Comparison of ENCODE assay signal across 15 cellular contexts in genomic region chr4:140719693-140720092, GRCh38. TPM values are rescaled to one million over a fixed set of nuclear protein-coding genes. Genes with fewer than 3 reads are reported as not detected.
DNase-seq lines count a peak whose midpoint lies in the region; ATAC-seq, FAIRE-seq and TF ChIP-seq lines count a peak whose summit lies in the region.
"Had no signal": no experiment of that assay in that cellular context is flagged by ENCODE, and none has a peak within 500 bp of the region (broad histone marks: within the 10 kb centered on the region; RNA-seq: fewer than 3 reads in every experiment).

No MANE protein-coding gene starts in this region.

- no peak overlapping the region; the same call in none of the 2 replicates for H2AFZ ChIP-seq in GM12878 (ENCODE audit: control insufficient read depth, low read depth, low read length)

- no peak for TF ChIP-seq CTCF in GM12878 (IDR thresholded peaks at IDR 0.05 in 2 of 3, conservative IDR thresholded peaks at IDR 0.05 in 1 of 3; ENCODE audit: control insufficient read depth in 2 of 3, extremely low read depth in 1 of 3, insufficient read depth in 1 of 3, low read depth in 3 of 3, low read length in 3 of 3)

- CTCF ChIA-PET in GM12878 (lab: Yijun Ruan, JAX), result interaction anchor here (1.4 to 2.0 kb wide), 4 partner anchors 8 to 360 kb away, joined by 3 to 6 read pairs (median 4); no protein-coding TSS in a partner anchor
- CTCF ChIA-PET in activated naive CD4-positive, alpha-beta T cell treated with anti-CD3 and anti-CD28 coated beads, Interleukin-2, amount 10 ng/mL, durations not matched to agents 7 days and 5 days (lab: Charles Lee), result no interaction called here

- no peaks in the 10 kb centered on the region for H3K27me3 ChIP-seq in GM12878 (replicated peaks in 1 of 2; ENCODE audit: control insufficient read depth in 2 of 2, insufficient read depth in 2 of 2, low read length in 1 of 2)
- H3K27me3 ChIP-seq: SJSA1 had no signal

- POLR2A ChIA-PET in GM12878 (lab: Charles Lee), result no interaction called here

- H3K36me3 Mint-ChIP-seq in activated naive CD4-positive, alpha-beta T cell treated with anti-CD3 and anti-CD28 coated beads, Interleukin-2, amount 10 ng/mL, durations not matched to agents 7 days and 5 days, result no peaks in the 10 kb centered on the region
- H3K36me3 Mint-ChIP-seq: activated naive CD8-positive, alpha-beta T cell had no signal

- H3K79me2 ChIP-seq in GM12878 (ENCODE audit: control insufficient read depth, insufficient read depth, low read length), result no peaks in the 10 kb centered on the region; the same call in 1 of the 2 replicates

- H3K9ac ChIP-seq in GM12878 (ENCODE audit: control insufficient read depth, insufficient read depth, low read length), result no peak overlapping the region
- H3K9ac ChIP-seq: KMS-11 had no signal

- H3K27me3 Mint-ChIP-seq in activated naive CD4-positive, alpha-beta T cell treated with anti-CD3 and anti-CD28 coated beads, Interleukin-2, amount 10 ng/mL, durations not matched to agents 7 days and 5 days, result no peaks in the 10 kb centered on the region
- H3K27me3 Mint-ChIP-seq: activated naive CD8-positive, alpha-beta T cell had no signal

- no peak for TF ChIP-seq POLR2A in GM12892 (IDR thresholded peaks at IDR 0.05; ENCODE audit: low read depth, low read length)
- TF ChIP-seq POLR2A in GM12878 (IDR thresholded peaks at IDR 0.05; ENCODE audit: low read depth, low read length), result no peak

- no peaks in the 10 kb centered on the region for H4K20me1 ChIP-seq in GM12878 (ENCODE audit: control insufficient read depth, insufficient read depth)

- no peak overlapping the region for H3K4me3 ChIP-seq in GM12878
- H3K4me3 ChIP-seq: SJSA1 had no signal

- no peaks in the 10 kb centered on the region for H3K9me3 ChIP-seq in GM12878 (replicated peaks; ENCODE audit: control insufficient read depth, insufficient read depth, low read length)
- H3K9me3 ChIP-seq: SJSA1 had no signal

- in situ Hi-C loops in GM12878 (cut with MboI), result no loop called here

- peaks cover 6% of the 10 kb centered on the region for H3K4me1 Mint-ChIP-seq in activated naive CD4-positive, alpha-beta T cell treated with anti-CD3 and anti-CD28 coated beads, Interleukin-2, amount 10 ng/mL, durations not matched to agents 7 days and 5 days

- BruUV-seq in GM12878 (replicated peaks; lab: Mats Ljungman, UMichigan), result no TSS peak

- peak overlapping the region; percentile 89 for H3K27ac ChIP-seq in GM12878 (ENCODE audit: control insufficient read depth, insufficient read depth)
- H3K27ac ChIP-seq: KMS-11, SJSA1 had no signal

- RAD21 ChIA-PET in GM12878 (lab: Charles Lee; ENCODE audit: unreplicated experiment), result interaction anchor here (1.6 to 1.9 kb wide), 2 partner anchors 8 to 24 kb away, joined by 4 to 5 read pairs; no protein-coding TSS in a partner anchor

- ATAC-seq in GM19395 (IDR thresholded peaks at IDR 0.05; ENCODE audit: unreplicated experiment) (peak; percentile 45), HG02885 (IDR thresholded peaks at IDR 0.05; ENCODE audit: poor library complexity, unreplicated experiment) (peak; percentile 37), GM12878 (peak; percentile 58)
- ATAC-seq: HCT116 had no signal

- DNase-seq in GM12892 (ENCODE audit: insufficient read length) (no peak), GM12878 (ENCODE audit: low read depth, low spot score) (no peak), GM03348 (ENCODE audit: low spot score) (no peak), NCI-H1436 treated with DMSO at 0.1 percent for 48 hours (lab: John Stamatoyannopoulos, UW) (no peak)
- DNase-seq in activated CD4-positive, CD25-positive, alpha-beta regulatory T cell (lab: John Stamatoyannopoulos, UW), result no peak
- DNase-seq in activated naive CD4-positive, alpha-beta T cell treated with anti-CD3 and anti-CD28 coated beads, Interleukin-2, amount 10 ng/mL, durations not matched to agents 7 days and 5 days, result no peak
- DNase-seq: activated CD4-positive, alpha-beta T cell treated with anti-CD3 and anti-CD28 coated beads for 48 hours; cortex of kidney; NCI-H226 had no signal

- no peak overlapping the region for H3K27ac Mint-ChIP-seq in activated naive CD4-positive, alpha-beta T cell treated with anti-CD3 and anti-CD28 coated beads, Interleukin-2, amount 10 ng/mL, durations not matched to agents 7 days and 5 days
- H3K27ac Mint-ChIP-seq: activated naive CD8-positive, alpha-beta T cell had no signal

- TF ChIP-seq EP300 in GM12878 (IDR thresholded peaks at IDR 0.05; ENCODE audit: borderline replicate concordance in 1 of 2, control insufficient read depth in 1 of 2, low read depth in 2 of 2, low read length in 2 of 2), result no peak

- intact Hi-C loops in GM12878 (cut with micrococcal nuclease; ENCODE audit: unreplicated experiment), result no loop called here

- SMC1A ChIA-PET in GM12878 (lab: Charles Lee; ENCODE audit: uncharacterized antibody, unreplicated experiment), result interaction anchor here (1.1 to 1.5 kb wide), 3 partner anchors 10 to 88 kb away, joined by 3 to 5 read pairs (median 4); no protein-coding TSS in a partner anchor

- FAIRE-seq in GM12892 (lab: Jason Lieb, UNC) (peak; percentile 9), GM12878 (lab: Jason Lieb, UNC) (no peak)

- 33% methylated on average over 2 of the region's 2 CpGs for whole genome bisulfite sequencing in GM12878 (ENCODE audit: insufficient coverage, insufficient replicate concordance, low lambda C conversion rate, missing lambda C conversion rate)

- peak overlapping the region; percentile 91 for H3K4me2 ChIP-seq in GM12878 (ENCODE audit: control insufficient read depth, insufficient read depth)
- H3K4me2 ChIP-seq: KMS-11 had no signal

- H3K4me1 ChIP-seq in GM12878 (ENCODE audit: control insufficient read depth, insufficient read depth, low read length), result peaks cover 28% of the 10 kb centered on the region

- no peaks in the 10 kb centered on the region for H3K9me3 Mint-ChIP-seq in activated naive CD4-positive, alpha-beta T cell treated with anti-CD3 and anti-CD28 coated beads, Interleukin-2, amount 10 ng/mL, durations not matched to agents 7 days and 5 days

- no peak for TF ChIP-seq RAD21 in GM12878 (IDR thresholded peaks at IDR 0.05; ENCODE audit: insufficient read depth, low read depth, low read length)

- H3K4me3 Mint-ChIP-seq in activated naive CD4-positive, alpha-beta T cell treated with anti-CD3 and anti-CD28 coated beads, Interleukin-2, amount 10 ng/mL, durations not matched to agents 7 days and 5 days, result no peak overlapping the region
- H3K4me3 Mint-ChIP-seq: activated naive CD8-positive, alpha-beta T cell had no signal

- H3K36me3 ChIP-seq in GM12878 (ENCODE audit: control insufficient read depth in 2 of 2, insufficient read depth in 2 of 2, low read length in 1 of 2), result no peaks in the 10 kb centered on the region
- H3K36me3 ChIP-seq: SJSA1 had no signal

TF ChIP-seq in GM12878, 131 proteins besides CTCF, POLR2A, EP300 and RAD21:
- no peak for TF ChIP-seq ASH2L (IDR thresholded peaks at IDR 0.05; ENCODE audit: borderline replicate concordance, low read depth)
- TF ChIP-seq HDGF (IDR thresholded peaks at IDR 0.05), result no peak
- TF ChIP-seq BMI1 (IDR thresholded peaks at IDR 0.05; ENCODE audit: borderline replicate concordance), result no peak
- no peak for TF ChIP-seq POLR2AphosphoS5 (IDR thresholded peaks at IDR 0.05; ENCODE audit: low read length)
- TF ChIP-seq ELK1 (IDR thresholded peaks at IDR 0.05; ENCODE audit: low read depth, low read length), result no peak
- TF ChIP-seq POU2F2 (IDR thresholded peaks at IDR 0.05; ENCODE audit: borderline replicate concordance, low read depth, low read length), result 0 out of 3 replicates have a peak, but pooled peaks have one; percentile 62
- TF ChIP-seq POLR2AphosphoS2 (IDR thresholded peaks at IDR 0.05; ENCODE audit: low read depth, low read length), result no peak
- peak; percentile 78 for TF ChIP-seq RUNX3 (IDR thresholded peaks at IDR 0.05; ENCODE audit: low read length)
- TF ChIP-seq NR2F1 (conservative IDR thresholded peaks at IDR 0.05), result peak; percentile 53; the same call in 1 of the 2 replicates

RNA-seq across cellular contexts. Expression of gene TBC1D9, which starts 36.5 kb away (rescaled TPM):
- 0.36 TPM for polyA plus RNA-seq in GM12892 (2012; ENCODE audit: missing spikeins)
- 35.8 and 45.4 TPM in 2 replicates for total RNA-seq in GM12878 (2013; cell fraction: nucleolus; rRNA removed)
- 11.5 and 14.1 TPM in 2 replicates for total RNA-seq in GM12878 (2014; rRNA removed)
- total RNA-seq in GM12878 (2014; rRNA removed; fragmentation: Illumina TruSeq; extraction: Trizol), result 10.5 and 10.9 TPM in 2 replicates
- total RNA-seq in GM12878 (2021), result 12.9 and 14.9 TPM in 2 replicates
- 2.3 TPM for polyA plus RNA-seq in GM12878 (2011; ENCODE audit: low read depth)
- polyA plus RNA-seq in GM12878 (2011; rRNA removed), result 2.8 and 3.4 TPM in 2 replicates
- polyA plus RNA-seq in GM12878 (2011; cell fraction: cytosol; rRNA removed), result 1.9 TPM in 2 replicates
- 1.6 and 2.8 TPM in 2 replicates for polyA plus RNA-seq in GM12878 (2011; cell fraction: nucleus; rRNA removed)
- polyA plus RNA-seq in GM12878 (2012), result 3.2 TPM in 2 replicates
- 11.4 and 11.8 TPM in 2 replicates for polyA plus RNA-seq in GM12878 (2014; fragmentation: Illumina TruSeq; extraction: Trizol)
- polyA plus RNA-seq in GM12878 (2014; fragmentation: Nextera tagmentation; extraction: Ambion mirVana), result 1 to 10 TPM in 1 of 2 experiments, under 1 TPM in 1; 0.87 to 1.4 TPM
- 8.2 and 9.8 TPM in 2 replicates for polyA plus RNA-seq in GM12878 (2014; rRNA removed)
- polyA plus RNA-seq in GM12878 (2016; fragmentation: Nextera tagmentation; extraction: Ambion mirVana), result 1 to 10 TPM; 3.4 to 4.5 TPM
- 6.4 and 10.8 TPM in 2 replicates for polyA minus RNA-seq in GM12878 (2011; rRNA and poly(A)+ RNA removed)
- polyA minus RNA-seq in GM12878 (2011; cell fraction: cytosol; rRNA and poly(A)+ RNA removed), result 1.7 and 2.8 TPM in 2 replicates
- 4.1 and 8.8 TPM in 2 replicates for polyA minus RNA-seq in GM12878 (2011; cell fraction: nucleus; rRNA and poly(A)+ RNA removed)
